8 cellular contexts compared by ENCODE assay signal in genomic region chr2:49259926-49260325, GRCh38.
"Had no signal": no experiment of that assay in that cellular context is flagged by ENCODE, and none has a peak within 500 bp of the region (broad histone marks: within the 10 kb centered on the region; RNA-seq: fewer than 3 reads in every experiment).

No MANE protein-coding gene starts in this region.

- H3K27ac ChIP-seq: GM23248 had no signal

- H3K4me3 Mint-ChIP-seq: HFFc6 had no signal

- H2AFZ ChIP-seq: GM23248 had no signal

- H3K4me3 ChIP-seq: GM23248, HAP-1, K562 had no signal

- H3K27ac Mint-ChIP-seq: HFFc6 had no signal

- FAIRE-seq: HTR-8/SVneo, K562 had no signal

- DNase-seq: GM23248, GOT3, H7, HFFc6, IMR-90 had no signal

- H3K9ac ChIP-seq: GM23248 had no signal

- H3K36me3 ChIP-seq: HAP-1 had no signal

- H3K9me3 ChIP-seq: HAP-1 had no signal
